ENCODE assay signal across 8 cellular contexts in genomic region chr11:61973603-61974162, GRCh38. TPM values are rescaled to one million over a fixed set of nuclear protein-coding genes. Genes with fewer than 3 reads are reported as not detected.
DNase-seq lines count a peak whose midpoint lies in the region; ATAC-seq, FAIRE-seq and TF ChIP-seq lines count a peak whose summit lies in the region.

No MANE protein-coding gene starts in this region.

- no peak overlapping the region for H3K4me2 ChIP-seq in GM12878 (ENCODE audit: control insufficient read depth, insufficient read depth)

- BruUV-seq in GM12878 (replicated peaks; lab: Mats Ljungman, UMichigan): no TSS peak

- peak overlapping the region; percentile 74 for H3K27ac ChIP-seq in GM12878 (ENCODE audit: control insufficient read depth, insufficient read depth)
- peak overlapping the region; percentile 97 for H3K27ac ChIP-seq in lower lobe of right lung
- H3K27ac ChIP-seq in testis: peak overlapping the region; percentile 84 to 100

- no peaks in the 10 kb centered on the region for H4K20me1 ChIP-seq in GM12878 (ENCODE audit: control insufficient read depth, insufficient read depth)

- no peaks in the 10 kb centered on the region for H3K9me3 Mint-ChIP-seq in T-helper 2 cell treated with Interferon-gamma antibody and Interleukin-4, amounts not matched to agents 5 μg/mL and 100 μg/mL, for 36 hours
- no peaks in the 10 kb centered on the region for H3K9me3 Mint-ChIP-seq in immature natural killer cell

- DNase-seq in T-helper 2 cell treated with Interferon-gamma antibody and Interleukin-4, amounts not matched to agents 5 μg/mL and 100 μg/mL, for 36 hours (ENCODE audit: low spot score): no peak
- DNase-seq in T-helper 2 cell (no peak), GM12878 (ENCODE audit: low read depth, low spot score) (no peak), lower lobe of right lung (no peak), testis (no peak), immature natural killer cell (no peak), NCI-H1694 treated with DMSO at 0.1 percent for 48 hours (lab: John Stamatoyannopoulos, UW) (no peak)

- no peak for TF ChIP-seq CTCF in GM12878 (IDR thresholded peaks at IDR 0.05 in 2 of 3, conservative IDR thresholded peaks at IDR 0.05 in 1 of 3; ENCODE audit: control insufficient read depth in 2 of 3, extremely low read depth in 1 of 3, insufficient read depth in 1 of 3, low read depth in 3 of 3, low read length in 3 of 3)
- no peak for TF ChIP-seq CTCF in lower lobe of right lung (IDR thresholded peaks at IDR 0.05)
- TF ChIP-seq CTCF in testis (IDR thresholded peaks at IDR 0.05): no peak

- RAD21 ChIA-PET in GM12878 (lab: Charles Lee; ENCODE audit: unreplicated experiment): interaction anchor here (1.4 to 2.4 kb wide), 2 partner anchors 108 to 176 kb away, joined by 7 to 9 read pairs; no protein-coding TSS in a partner anchor

- H3K9ac ChIP-seq in GM12878 (ENCODE audit: control insufficient read depth, insufficient read depth, low read length): no peak overlapping the region

- SMC1A ChIA-PET in GM12878 (lab: Charles Lee; ENCODE audit: uncharacterized antibody, unreplicated experiment): interaction anchor here (1.4 to 1.6 kb wide), 2 partner anchors 10 to 50 kb away, joined by 5 to 7 read pairs; no protein-coding TSS in a partner anchor

- no peaks in the 10 kb centered on the region for H3K36me3 ChIP-seq in GM12878 (ENCODE audit: control insufficient read depth in 2 of 2, insufficient read depth in 2 of 2, low read length in 1 of 2)
- no peaks in the 10 kb centered on the region for H3K36me3 ChIP-seq in lower lobe of right lung
- no peaks in the 10 kb centered on the region for H3K36me3 ChIP-seq in testis (ENCODE audit: low read depth, missing control alignments)

- no peak for TF ChIP-seq POLR2A in GM12878 (IDR thresholded peaks at IDR 0.05; ENCODE audit: low read depth, low read length)
- no peak for TF ChIP-seq POLR2A in testis (IDR thresholded peaks at IDR 0.05)

- H3K4me3 ChIP-seq in GM12878: no peak overlapping the region
- no peak overlapping the region for H3K4me3 ChIP-seq in lower lobe of right lung
- no peak overlapping the region for H3K4me3 ChIP-seq in testis

- H2AFZ ChIP-seq in GM12878 (ENCODE audit: control insufficient read depth, low read depth, low read length): no peak overlapping the region

- WGBS in GM12878 (ENCODE audit: insufficient coverage, insufficient replicate concordance, low lambda C conversion rate, missing lambda C conversion rate): 94% methylated on average over 6 of the region's 6 CpGs
- 52 to 57% methylated on average over 6 of the region's 6 CpGs for WGBS in testis, 2 donors

- intact Hi-C loops in GM12878 (cut with micrococcal nuclease; ENCODE audit: unreplicated experiment): no loop called here
- intact Hi-C loops in lower lobe of right lung (cut with DNase I): no loop called here
- intact Hi-C loops in testis (cut with DNase I; ENCODE audit: low total_unique reads): no loop called here

- H3K27me3 Mint-ChIP-seq in T-helper 2 cell treated with Interferon-gamma antibody and Interleukin-4, amounts not matched to agents 5 μg/mL and 100 μg/mL, for 36 hours (ENCODE audit: low read depth): no peaks in the 10 kb centered on the region
- H3K27me3 Mint-ChIP-seq in immature natural killer cell (ENCODE audit: low read depth in 3 of 3): peaks cover 0 to 10% (median 10%) of the 10 kb centered on the region in 3 donors

- ATAC-seq in GM12878: no peak
- ATAC-seq in lower lobe of right lung: no peak
- ATAC-seq in HG02759 (IDR thresholded peaks at IDR 0.05; ENCODE audit: unreplicated experiment): no peak

- in situ Hi-C loops in GM12878 (cut with MboI): no loop called here

- peaks cover 36% of the 10 kb centered on the region for H3K4me1 ChIP-seq in GM12878 (ENCODE audit: control insufficient read depth, insufficient read depth, low read length)
- H3K4me1 ChIP-seq in lower lobe of right lung: peaks cover 95% of the 10 kb centered on the region
- H3K4me1 ChIP-seq in testis: peaks cover 66% of the 10 kb centered on the region

- H3K9me3 ChIP-seq in GM12878 (replicated peaks; ENCODE audit: control insufficient read depth, insufficient read depth, low read length) (no peaks in the 10 kb centered on the region), lower lobe of right lung (no peaks in the 10 kb centered on the region), testis (no peaks in the 10 kb centered on the region)

- H3K27ac Mint-ChIP-seq in T-helper 2 cell treated with Interferon-gamma antibody and Interleukin-4, amounts not matched to agents 5 μg/mL and 100 μg/mL, for 36 hours: peak overlapping the region; percentile 29
- H3K27ac Mint-ChIP-seq in immature natural killer cell: peak overlapping the region in 1 of 6 donors; percentile 53

- no peak overlapping the region for H3K4me3 Mint-ChIP-seq in T-helper 2 cell treated with Interferon-gamma antibody and Interleukin-4, amounts not matched to agents 5 μg/mL and 100 μg/mL, for 36 hours
- H3K4me3 Mint-ChIP-seq in immature natural killer cell: no peak overlapping the region

- H3K4me1 Mint-ChIP-seq in T-helper 2 cell treated with Interferon-gamma antibody and Interleukin-4, amounts not matched to agents 5 μg/mL and 100 μg/mL, for 36 hours (ENCODE audit: low read depth): peaks cover 33% of the 10 kb centered on the region
- H3K4me1 Mint-ChIP-seq in immature natural killer cell: peaks cover 3 to 7% of the 10 kb centered on the region in 2 donors

- no peaks in the 10 kb centered on the region for H3K27me3 ChIP-seq in GM12878 (replicated peaks in 1 of 2; ENCODE audit: control insufficient read depth in 2 of 2, insufficient read depth in 2 of 2, low read length in 1 of 2)
- H3K27me3 ChIP-seq in lower lobe of right lung (ENCODE audit: low read depth): no peaks in the 10 kb centered on the region
- no peaks in the 10 kb centered on the region for H3K27me3 ChIP-seq in testis

- POLR2A ChIA-PET in GM12878 (lab: Charles Lee): interaction anchor here (0.6 kb wide), 1 partner anchor 8 kb away, joined by 3 read pairs; no protein-coding TSS in a partner anchor

- peaks cover 2% of the 10 kb centered on the region for H3K79me2 ChIP-seq in GM12878 (ENCODE audit: control insufficient read depth, insufficient read depth, low read length)

- no peak for FAIRE-seq in GM12878 (lab: Jason Lieb, UNC)

- no peak for TF ChIP-seq RAD21 in GM12878 (IDR thresholded peaks at IDR 0.05; ENCODE audit: insufficient read depth, low read depth, low read length)

- TF ChIP-seq EP300 in GM12878 (IDR thresholded peaks at IDR 0.05; ENCODE audit: borderline replicate concordance in 1 of 2, control insufficient read depth in 1 of 2, low read depth in 2 of 2, low read length in 2 of 2): no peak

- no peaks in the 10 kb centered on the region for H3K36me3 Mint-ChIP-seq in T-helper 2 cell treated with Interferon-gamma antibody and Interleukin-4, amounts not matched to agents 5 μg/mL and 100 μg/mL, for 36 hours (ENCODE audit: low read depth)
- no peaks in the 10 kb centered on the region for H3K36me3 Mint-ChIP-seq in immature natural killer cell

- CTCF ChIA-PET in GM12878 (lab: Yijun Ruan, JAX): interaction anchor here (1.0 to 2.9 kb wide), 5 partner anchors 11 to 134 kb away, joined by 5 to 19 read pairs (median 6); no protein-coding TSS in a partner anchor

RNA-seq across cellular contexts. Expression of gene FTH1, which starts 6.2 kb away (rescaled TPM):
- total RNA-seq in GM12878 (2013; cell fraction: nucleolus; rRNA removed): 115 and 127 TPM in 2 replicates
- total RNA-seq in GM12878 (2014; rRNA removed): 320 and 399 TPM in 2 replicates
- total RNA-seq in GM12878 (2014; rRNA removed; fragmentation: Illumina TruSeq; extraction: Trizol): 578 and 593 TPM in 2 replicates
- 1,394 and 1,396 TPM in 2 replicates for total RNA-seq in GM12878 (2021)
- 1,541 TPM for polyA plus RNA-seq in GM12878 (2011; ENCODE audit: low read depth)
- 264 and 289 TPM in 2 replicates for polyA plus RNA-seq in GM12878 (2011; rRNA removed)
- polyA plus RNA-seq in GM12878 (2011; cell fraction: cytosol; rRNA removed): 284 and 460 TPM in 2 replicates
- polyA plus RNA-seq in GM12878 (2011; cell fraction: nucleus; rRNA removed): 213 and 242 TPM in 2 replicates
- 1,271 and 1,848 TPM in 2 replicates for polyA plus RNA-seq in GM12878 (2012)
- polyA plus RNA-seq in GM12878 (2014; fragmentation: Illumina TruSeq; extraction: Trizol): 1,926 and 2,341 TPM in 2 replicates
- polyA plus RNA-seq in GM12878 (2014; fragmentation: Nextera tagmentation; extraction: Ambion mirVana): 100 to 1,000 TPM; 295 to 816 TPM
- 1,103 and 1,222 TPM in 2 replicates for polyA plus RNA-seq in GM12878 (2014; rRNA removed)
- polyA plus RNA-seq in GM12878 (2016; fragmentation: Nextera tagmentation; extraction: Ambion mirVana): 1,000 to 10,000 TPM; 3,902 to 4,154 TPM
- 295 and 348 TPM in 2 replicates for polyA minus RNA-seq in GM12878 (2011; rRNA and poly(A)+ RNA removed)
- polyA minus RNA-seq in GM12878 (2011; cell fraction: cytosol; rRNA and poly(A)+ RNA removed): 295 and 305 TPM in 2 replicates
- 59.0 and 79.8 TPM in 2 replicates for polyA minus RNA-seq in GM12878 (2011; cell fraction: nucleus; rRNA and poly(A)+ RNA removed)
- total RNA-seq in lower lobe of right lung: 4,616 TPM
- total RNA-seq in testis: 1,000 to 10,000 TPM; 1,162 to 1,419 TPM
- polyA plus RNA-seq in testis (ENCODE audit: insufficient read depth, low read depth, low replicate concordance): 2,237 TPM
- polyA plus RNA-seq in immature natural killer cell: 1,000 to 10,000 TPM; 1,906 to 2,262 (median 2,182) TPM

RNA-seq across cellular contexts. Expression of gene BEST1, which starts 23.5 kb away (rescaled TPM):
- total RNA-seq in GM12878 (2013; cell fraction: nucleolus; rRNA removed): 0.08 TPM in 1 of 2 replicates, not detected in the other
- total RNA-seq in GM12878 (2014; rRNA removed): 0.06 TPM in 1 of 2 replicates, not detected in the other
- total RNA-seq in GM12878 (2014; rRNA removed; fragmentation: Illumina TruSeq; extraction: Trizol): 0.05 TPM in 1 of 2 replicates, not detected in the other
- total RNA-seq in GM12878 (2021): 0.08 and 0.13 TPM in 2 replicates
- polyA plus RNA-seq in GM12878 (2011; ENCODE audit: low read depth): 1.4 TPM
- 0.12 and 0.15 TPM in 2 replicates for polyA plus RNA-seq in GM12878 (2011; rRNA removed)
- 0.13 and 0.18 TPM in 2 replicates for polyA plus RNA-seq in GM12878 (2011; cell fraction: cytosol; rRNA removed)
- polyA plus RNA-seq in GM12878 (2011; cell fraction: nucleus; rRNA removed): 0.38 and 1.1 TPM in 2 replicates
- polyA plus RNA-seq in GM12878 (2012): 1.7 and 2.0 TPM in 2 replicates
- 0.03 and 0.25 TPM in 2 replicates for polyA plus RNA-seq in GM12878 (2014; fragmentation: Illumina TruSeq; extraction: Trizol)
- polyA plus RNA-seq in GM12878 (2014; fragmentation: Nextera tagmentation; extraction: Ambion mirVana): under 1 TPM; 0.34 to 0.44 TPM
- 0.05 TPM in 1 of 2 replicates, not detected in the other for polyA plus RNA-seq in GM12878 (2014; rRNA removed)
- polyA plus RNA-seq in GM12878 (2016; fragmentation: Nextera tagmentation; extraction: Ambion mirVana): 1 to 10 TPM; 2.4 to 3.4 TPM
- polyA minus RNA-seq in GM12878 (2011; rRNA and poly(A)+ RNA removed): 0.15 TPM in 1 of 2 replicates, not detected in the other
- polyA minus RNA-seq in GM12878 (2011; cell fraction: cytosol; rRNA and poly(A)+ RNA removed): not detected in 2 replicates
- 0.29 and 0.36 TPM in 2 replicates for polyA minus RNA-seq in GM12878 (2011; cell fraction: nucleus; rRNA and poly(A)+ RNA removed)
- 14.1 TPM for total RNA-seq in lower lobe of right lung
- total RNA-seq in testis: 10 to 100 TPM; 21.0 to 33.4 TPM
- 9.2 TPM for polyA plus RNA-seq in testis (ENCODE audit: insufficient read depth, low read depth, low replicate concordance)
- polyA plus RNA-seq in immature natural killer cell: 1 to 10 TPM in 2 of 3 donors, under 1 TPM in 1; 0.64 to 1.1 (median 1.0) TPM

RNA-seq across cellular contexts. Expression of gene RAB3IL1, which starts 56.3 kb away (rescaled TPM):
- total RNA-seq in GM12878 (2013; cell fraction: nucleolus; rRNA removed): not detected in 2 replicates
- total RNA-seq in GM12878 (2014; rRNA removed) (not detected in 2 replicates), GM12878 (2014; rRNA removed; fragmentation: Illumina TruSeq; extraction: Trizol) (not detected in 2 replicates), GM12878 (2021) (0.11 TPM in 1 of 2 replicates, not detected in the other), lower lobe of right lung (11.4 TPM), testis (10 to 100 TPM; 57.7 to 65.8 TPM)
- polyA plus RNA-seq in GM12878 (2011; ENCODE audit: low read depth): not detected
- polyA plus RNA-seq in GM12878 (2011; rRNA removed) (not detected in 2 replicates), GM12878 (2014; fragmentation: Illumina TruSeq; extraction: Trizol) (not detected in 2 replicates), GM12878 (2014; fragmentation: Nextera tagmentation; extraction: Ambion mirVana) (not detected), GM12878 (2014; rRNA removed) (0.04 TPM in 1 of 2 replicates, not detected in the other), GM12878 (2016; fragmentation: Nextera tagmentation; extraction: Ambion mirVana) (not detected), testis (ENCODE audit: insufficient read depth, low read depth, low replicate concordance) (88.2 TPM), immature natural killer cell (not detected)
- 0.04 TPM in 1 of 2 replicates, not detected in the other for polyA plus RNA-seq in GM12878 (2011; cell fraction: cytosol; rRNA removed)
- not detected in 2 replicates for polyA plus RNA-seq in GM12878 (2011; cell fraction: nucleus; rRNA removed)
- polyA plus RNA-seq in GM12878 (2012): 0.07 TPM in 1 of 2 replicates, not detected in the other
- not detected in 2 replicates for polyA minus RNA-seq in GM12878 (2011; rRNA and poly(A)+ RNA removed)
- 1.1 TPM in 1 of 2 replicates, not detected in the other for polyA minus RNA-seq in GM12878 (2011; cell fraction: cytosol; rRNA and poly(A)+ RNA removed)
- polyA minus RNA-seq in GM12878 (2011; cell fraction: nucleus; rRNA and poly(A)+ RNA removed): not detected in 2 replicates

Comparison
In these comparisons a context has a peak if more than half of its experiments do, and no peak if none do; other contexts are left out.
1. RNA of gene BEST1, which starts 23.5 kb away (total RNA-seq): 21.0 to 33.4 TPM in testis and 14.1 TPM in lower lobe of right lung (single experiment); 0.05 to 0.13 TPM in GM12878; every median in the first group is over 10 times any median in the second.
2. RNA of gene RAB3IL1, which starts 56.3 kb away (total RNA-seq): 57.7 to 65.8 TPM in testis and 11.4 TPM in lower lobe of right lung (single experiment); 0.11 TPM in GM12878; every median in the first group is over 10 times any median in the second.
3. Peak in every context shown above with its lines, with median percentiles within 50 percentile points of each other: H3K27ac ChIP-seq.